In genomic region chr2:119820275-119820674, GRCh38 we compare ENCODE assay signal across 10 cellular contexts.
A peak's percentile ranks its signal among the peaks of the same experiment; 100 is the strongest.
DNase-seq lines count a peak whose midpoint lies in the region; ATAC-seq and TF ChIP-seq lines count a peak whose summit lies in the region.
"Had no signal": no experiment of that assay in that cellular context is flagged by ENCODE, and none has a peak within 500 bp of the region (broad histone marks: within the 10 kb centered on the region; RNA-seq: fewer than 3 reads in every experiment).

No MANE protein-coding gene starts in this region.

- no peak overlapping the region for H3K27ac ChIP-seq in naive thymus-derived CD4-positive, alpha-beta T cell (ENCODE audit: low read depth, low read length)
- H3K27ac ChIP-seq in neural progenitor cell = no peak overlapping the region

- TF ChIP-seq CTCF in chondrocyte (IDR thresholded peaks at IDR 0.05) (no peak), neural progenitor cell (IDR thresholded peaks at IDR 0.05) (no peak)

- H3K36me3 ChIP-seq in naive thymus-derived CD4-positive, alpha-beta T cell (ENCODE audit: control insufficient read depth in 2 of 3, insufficient read depth in 3 of 3, low read length in 3 of 3) = peaks cover 0 to 4% (median 0%) of the 10 kb centered on the region in 3 experiments
- H3K36me3 ChIP-seq in neural progenitor cell = no peaks in the 10 kb centered on the region

- H3K27ac Mint-ChIP-seq in chondrocyte (ENCODE audit: unreplicated experiment) (peak overlapping the region; percentile 10), neural progenitor cell (no peak overlapping the region)
- peak overlapping the region in 7 of 9 donors; percentile 8 to 80 (median 51) for H3K27ac Mint-ChIP-seq in naive thymus-derived CD4-positive, alpha-beta T cell

- intact Hi-C loops in naive thymus-derived CD4-positive, alpha-beta T cell (cut with micrococcal nuclease) = loop anchor here in 1 of 2 donors (5.0 kb wide), 1 partner anchor 492 kb away; no protein-coding TSS in a partner anchor

- POLR2A ChIA-PET in naive thymus-derived CD4-positive, alpha-beta T cell (lab: Charles Lee) = no interaction called here

- H3K36me3 Mint-ChIP-seq in chondrocyte (ENCODE audit: low read depth) (peaks cover 2% of the 10 kb centered on the region), neural progenitor cell (peaks cover 36% of the 10 kb centered on the region)
- H3K36me3 Mint-ChIP-seq in naive thymus-derived CD4-positive, alpha-beta T cell = peaks cover 11 to 42% (median 39%) of the 10 kb centered on the region in 5 donors

- H3K27me3 ChIP-seq in naive thymus-derived CD4-positive, alpha-beta T cell (ENCODE audit: control insufficient read depth in 2 of 2, insufficient read depth in 2 of 2, low read length in 2 of 2) = no peaks in the 10 kb centered on the region
- no peaks in the 10 kb centered on the region for H3K27me3 ChIP-seq in neural progenitor cell

- peaks cover 73% of the 10 kb centered on the region for H3K79me2 ChIP-seq in neural progenitor cell (ENCODE audit: low read depth)

- no peak overlapping the region for H2AFZ ChIP-seq in neural progenitor cell (replicated peaks)

- no peak overlapping the region for H3K4me3 Mint-ChIP-seq in chondrocyte (ENCODE audit: unreplicated experiment)
- H3K4me3 Mint-ChIP-seq in naive thymus-derived CD4-positive, alpha-beta T cell = no peak overlapping the region
- H3K4me3 Mint-ChIP-seq in neural progenitor cell = no peak overlapping the region

- CTCF ChIA-PET in naive thymus-derived CD4-positive, alpha-beta T cell (lab: Charles Lee) = interaction anchor here (0.5 to 9.0 kb wide), 4 partner anchors 10 to 69 kb away, joined by 3 to 88 read pairs (median 3); no protein-coding TSS in a partner anchor

- H3K9me3 ChIP-seq in naive thymus-derived CD4-positive, alpha-beta T cell (ENCODE audit: control insufficient read depth in 2 of 3, low read length in 3 of 3) = no peaks in the 10 kb centered on the region
- peaks cover 5% of the 10 kb centered on the region for H3K9me3 ChIP-seq in neural progenitor cell (ENCODE audit: low read depth)
- H3K9me3 ChIP-seq: mucosa of descending colon had no signal

- H3K9ac ChIP-seq in neural progenitor cell = no peak overlapping the region

- no peak overlapping the region for H3K4me2 ChIP-seq in neural progenitor cell

- H3K9me3 Mint-ChIP-seq in chondrocyte (ENCODE audit: low read depth) (peaks cover 7% of the 10 kb centered on the region), neural progenitor cell (peaks cover 23% of the 10 kb centered on the region)
- peaks cover 0 to 23% (median 10%) of the 10 kb centered on the region in 11 donors for H3K9me3 Mint-ChIP-seq in naive thymus-derived CD4-positive, alpha-beta T cell

- no peak for ATAC-seq in naive thymus-derived CD4-positive, alpha-beta T cell
- ATAC-seq in HG02938 (IDR thresholded peaks at IDR 0.05; ENCODE audit: unreplicated experiment) (no peak), GM19035 (IDR thresholded peaks at IDR 0.05; ENCODE audit: unreplicated experiment) (no peak)
- ATAC-seq: mucosa of descending colon had no signal

- H3K27me3 Mint-ChIP-seq in chondrocyte (ENCODE audit: low read depth) = no peaks in the 10 kb centered on the region
- H3K27me3 Mint-ChIP-seq in naive thymus-derived CD4-positive, alpha-beta T cell = no peaks in the 10 kb centered on the region
- no peaks in the 10 kb centered on the region for H3K27me3 Mint-ChIP-seq in neural progenitor cell (ENCODE audit: insufficient read depth, low read depth)

- H4K20me1 ChIP-seq in neural progenitor cell (ENCODE audit: low read depth) = no peaks in the 10 kb centered on the region

- H3F3A ChIP-seq in neural progenitor cell (ENCODE audit: low read depth) = no peaks in the 10 kb centered on the region

- no peak overlapping the region for H3K4me3 ChIP-seq in naive thymus-derived CD4-positive, alpha-beta T cell (ENCODE audit: low read length)
- no peak overlapping the region for H3K4me3 ChIP-seq in neural progenitor cell
- H3K4me3 ChIP-seq: mucosa of descending colon had no signal

- H3K4me1 Mint-ChIP-seq in chondrocyte (ENCODE audit: low read depth) (peaks cover 38% of the 10 kb centered on the region), neural progenitor cell (peaks cover 3% of the 10 kb centered on the region)
- H3K4me1 Mint-ChIP-seq in naive thymus-derived CD4-positive, alpha-beta T cell = peaks cover 16 to 67% (median 51%) of the 10 kb centered on the region in 7 donors

- peaks cover 0 to 5% of the 10 kb centered on the region in 2 donors for H3K4me1 ChIP-seq in naive thymus-derived CD4-positive, alpha-beta T cell (ENCODE audit: control insufficient read depth in 2 of 2, insufficient read depth in 2 of 2, low read length in 2 of 2)
- H3K4me1 ChIP-seq in neural progenitor cell = no peaks in the 10 kb centered on the region

- DNase-seq in EL (peak; percentile 87), NCI-H226 (peak; percentile 99), chondrocyte (ENCODE audit: low spot score) (no peak), RKO (ENCODE audit: low spot score) (no peak), neural progenitor cell (ENCODE audit: low spot score) (no peak)
- no peak for DNase-seq in naive thymus-derived CD4-positive, alpha-beta T cell
- DNase-seq: mucosa of descending colon, NCI-H2081 treated with DMSO at 0.1 percent for 48 hours had no signal

Comparison
In these comparisons a context has a peak if more than half of its experiments do, and no peak if none do; other contexts are left out.
1. DNase-seq: peak in EL (single experiment) and NCI-H226 (single experiment); none in chondrocyte (single experiment), naive thymus-derived CD4-positive, alpha-beta T cell (0 of 9), RKO (single experiment) and neural progenitor cell (single experiment).